Comparison of ENCODE assay signal across 8 cellular contexts in the genomic region with DNA sequence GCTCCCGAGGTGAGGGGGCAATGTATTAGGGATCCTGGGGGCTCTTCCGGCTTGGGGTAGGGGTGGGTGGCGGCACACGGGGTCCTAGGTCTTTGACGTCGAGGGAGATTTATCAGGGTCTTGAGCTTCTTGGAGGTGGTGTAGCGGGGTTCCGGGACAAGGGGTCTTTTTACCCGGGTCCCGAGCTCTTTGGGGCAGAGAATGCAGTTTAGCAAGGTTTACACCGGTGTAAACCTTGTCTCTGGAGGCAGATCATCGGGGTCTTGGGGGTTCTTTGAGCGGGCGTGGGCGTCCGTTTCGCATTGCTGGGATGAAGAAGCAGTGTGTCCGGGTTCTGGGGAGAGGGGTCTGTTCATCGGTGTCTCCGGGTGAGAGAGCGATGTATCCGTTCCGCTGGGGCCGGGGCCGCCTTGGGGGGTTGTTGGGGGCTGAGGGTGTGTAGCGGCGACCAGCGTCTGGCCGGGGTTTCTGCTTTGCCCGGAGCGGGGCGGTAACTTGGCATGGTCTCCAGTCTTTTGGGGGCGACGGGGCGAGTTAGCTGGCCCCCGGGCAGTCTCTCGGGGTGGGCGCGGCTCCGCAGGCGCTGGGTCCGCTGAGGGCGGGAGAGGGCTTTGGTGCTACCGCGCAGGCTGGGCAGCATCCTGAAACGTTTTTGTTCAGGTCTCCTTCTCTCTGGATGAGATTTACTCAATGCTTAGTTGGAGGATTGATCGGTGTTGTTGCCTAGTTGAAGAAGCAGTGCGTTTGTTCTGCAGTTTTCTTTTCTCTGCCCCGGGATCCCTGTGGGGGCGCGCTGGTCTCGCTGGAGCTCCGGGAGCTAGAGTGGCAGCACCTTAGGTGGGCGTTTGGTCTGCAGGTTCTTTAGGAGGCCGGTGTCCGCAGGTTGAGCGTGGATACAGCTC. TPM values are rescaled to one million over a fixed set of nuclear protein-coding genes. Genes with fewer than 3 reads are reported as not detected.
DNase-seq lines count a peak whose midpoint lies in the region; ATAC-seq and TF ChIP-seq lines count a peak whose summit lies in the region.

No MANE protein-coding gene starts in this region.

- H2AFZ ChIP-seq in KMS-11 (ENCODE audit: low read depth): peak overlapping the region; percentile 84

- no peaks in the 10 kb centered on the region for H3F3A ChIP-seq in DOHH2 (ENCODE audit: control insufficient read depth, insufficient read depth)

- H3K27me3 ChIP-seq in DOHH2 (ENCODE audit: control insufficient read depth, low read length): no peaks in the 10 kb centered on the region
- H3K27me3 ChIP-seq in KMS-11 (ENCODE audit: insufficient read depth, low read depth): no peaks in the 10 kb centered on the region
- no peaks in the 10 kb centered on the region for H3K27me3 ChIP-seq in colonic mucosa

- H3K79me2 ChIP-seq in DOHH2 (ENCODE audit: control insufficient read depth, low read length): peaks cover 45% of the 10 kb centered on the region
- peaks cover 13% of the 10 kb centered on the region; the same call in 1 of the 2 replicates for H3K79me2 ChIP-seq in KMS-11 (ENCODE audit: insufficient read depth, low read depth)

- DNase-seq in activated CD4-positive, alpha-beta T cell treated with anti-CD3 and anti-CD28 coated beads for 1 hour: peak; percentile 8
- DNase-seq in colonic mucosa (peak; percentile 70), left colon (peak; percentile 39 to 60)
- DNase-seq in stimulated activated CD4-positive, alpha-beta T cell treated with anti-CD3 and anti-CD28 coated beads, Interleukin-1b, Interleukin-23, amount 100 ng/mL, for 48 hours: peak; percentile 7

- H3K4me1 ChIP-seq in DOHH2 (ENCODE audit: control insufficient read depth, low read length) (peaks cover 25% of the 10 kb centered on the region), KMS-11 (ENCODE audit: low read depth, poor library complexity, severe bottlenecking) (peaks cover 9% of the 10 kb centered on the region), colonic mucosa (no peaks in the 10 kb centered on the region)

- TF ChIP-seq CTCF in DOHH2 (IDR thresholded peaks at IDR 0.05; ENCODE audit: low read depth, low read length, poor library complexity, severe bottlenecking) (peak; percentile 58), KMS-11 (conservative IDR thresholded peaks at IDR 0.05; ENCODE audit: low read depth, low read length) (no peak), colonic mucosa (IDR thresholded peaks at IDR 0.05) (no peak)

- H4K20me1 ChIP-seq in DOHH2 (ENCODE audit: control insufficient read depth, insufficient read depth, low read depth, low read length) (no peaks in the 10 kb centered on the region; the same call in 1 of the 2 replicates), KMS-11 (ENCODE audit: insufficient read depth) (no peaks in the 10 kb centered on the region; the same call in 1 of the 2 replicates)

- H3K4me2 ChIP-seq in DOHH2 (ENCODE audit: low read length): peak overlapping the region; percentile 92
- H3K4me2 ChIP-seq in KMS-11: peak overlapping the region; percentile 82

- H3K27ac ChIP-seq in DOHH2 (ENCODE audit: low read depth, low read length) (no peak overlapping the region), KMS-11 (no peak overlapping the region), colonic mucosa (peak overlapping the region; percentile 73)

- H3K9me3 ChIP-seq in DOHH2 (ENCODE audit: control insufficient read depth, insufficient read depth, low read length) (no peaks in the 10 kb centered on the region), colonic mucosa (no peaks in the 10 kb centered on the region)

- H3K4me3 ChIP-seq in DOHH2 (ENCODE audit: low read length): peak overlapping the region; percentile 84
- no peak overlapping the region for H3K4me3 ChIP-seq in KMS-11 (IDR thresholded peaks at IDR 0.05; ENCODE audit: insufficient read depth, low read depth, low read length)
- peak overlapping the region; percentile 75 for H3K4me3 ChIP-seq in colonic mucosa

- ATAC-seq in left colon (peak; percentile 27), GM21390 (IDR thresholded peaks at IDR 0.05; ENCODE audit: unreplicated experiment) (no peak), GM19328 (IDR thresholded peaks at IDR 0.05; ENCODE audit: unreplicated experiment) (no peak)

- no peaks in the 10 kb centered on the region for H3K9me2 ChIP-seq in DOHH2 (replicated peaks; ENCODE audit: control insufficient read depth, low read length)

- no peaks in the 10 kb centered on the region for H3K36me3 ChIP-seq in DOHH2 (ENCODE audit: control insufficient read depth, low read length)
- no peaks in the 10 kb centered on the region for H3K36me3 ChIP-seq in KMS-11 (ENCODE audit: insufficient read depth)
- no peaks in the 10 kb centered on the region for H3K36me3 ChIP-seq in colonic mucosa

- H3K9ac ChIP-seq in KMS-11 (peak overlapping the region; percentile 76), colonic mucosa (ENCODE audit: low read depth in 2 of 2, low read length in 2 of 2) (peak overlapping the region; percentile 90 to 92)

- intact Hi-C loops in colonic mucosa (cut with DNase I): loop anchor here (10.0 kb wide), 1 partner anchor 64 kb away; no protein-coding TSS in a partner anchor
- intact Hi-C loops in left colon (cut with DNase I, micrococcal nuclease): no loop called here

RNA-seq across cellular contexts. Expression of gene GLCE, which starts 0.8 kb away (rescaled TPM):
- total RNA-seq in colonic mucosa (10 to 100 TPM; 28.0 to 61.1 TPM), left colon (10 to 100 TPM; 34.0 to 37.7 TPM)

Comparison
In these comparisons a context has a peak if more than half of its experiments do, and no peak if none do; other contexts are left out.
1. DNase-seq: peak in every context shown above with its lines; median percentile 70 in colonic mucosa; 50 in left colon; 8 in activated CD4-positive, alpha-beta T cell treated with anti-CD3 and anti-CD28 coated beads for 1 hour; 7 in stimulated activated CD4-positive, alpha-beta T cell treated with anti-CD3 and anti-CD28 coated beads, Interleukin-1b, Interleukin-23, amount 100 ng/mL, for 48 hours.